8 cellular contexts compared by ENCODE assay signal in the genomic region with DNA sequence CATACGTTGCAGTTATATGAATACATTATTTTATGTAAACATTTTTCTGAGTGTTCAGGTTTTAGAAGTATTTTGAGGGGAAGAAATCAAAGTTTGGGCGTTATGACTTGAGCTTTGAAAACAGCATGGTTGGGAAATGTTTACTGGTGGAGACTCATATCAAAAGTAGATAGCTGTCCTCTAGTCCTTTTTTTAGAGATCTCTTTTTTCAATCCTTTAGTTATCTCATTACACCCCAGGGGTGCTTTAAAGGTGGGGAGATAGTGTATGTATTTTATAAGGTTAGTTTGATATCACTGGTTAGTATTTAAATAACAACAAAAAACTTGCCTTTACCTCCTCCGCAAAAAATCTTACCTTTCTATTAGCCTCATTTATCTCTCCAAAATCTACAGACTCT. TPM values are rescaled to one million over a fixed set of nuclear protein-coding genes. Genes with fewer than 3 reads are reported as not detected.
A peak's percentile ranks its signal among the peaks of the same experiment; 100 is the strongest.
DNase-seq lines count a peak whose midpoint lies in the region; ATAC-seq, FAIRE-seq and TF ChIP-seq lines count a peak whose summit lies in the region.

No MANE protein-coding gene starts in this region.

- no peaks in the 10 kb centered on the region for H3K27me3 Mint-ChIP-seq in activated naive CD4-positive, alpha-beta T cell treated with anti-CD3 and anti-CD28 coated beads, Interleukin-2, amount 50 U/mL, for 24 hours
- no peaks in the 10 kb centered on the region for H3K27me3 Mint-ChIP-seq in activated T-helper 2 cell treated with anti-CD3 and anti-CD28 coated beads, Interferon-gamma antibody, Interleukin-2, Interleukin-4, amounts not matched to agents 10 μg/mL and 5 μg/mL and 100 μg/mL, durations not matched to agents 14 hours and 24 hours and 36 hours (ENCODE audit: low read depth)

- 33 to 34% methylated on average over 3 of the region's 3 CpGs for WGBS in upper lobe of left lung, 2 donors
- WGBS in lower leg skin, 2 donors, result 32 to 34% methylated on average over 3 of the region's 3 CpGs

- peaks cover 6 to 24% of the 10 kb centered on the region in 2 donors for H3K4me1 ChIP-seq in kidney (ENCODE audit: control insufficient read depth in 1 of 2, insufficient read depth in 1 of 2, low read depth in 1 of 2, low read length in 2 of 2)
- peaks cover 37 to 54% (median 42%) of the 10 kb centered on the region in 4 donors for H3K4me1 ChIP-seq in upper lobe of left lung
- H3K4me1 ChIP-seq in Peyer's patch, result peaks cover 0 to 40% (median 8%) of the 10 kb centered on the region in 4 donors

- H3K9me3 ChIP-seq in kidney (ENCODE audit: control insufficient read depth in 1 of 2, low read length in 2 of 2) (no peaks in the 10 kb centered on the region), upper lobe of left lung (no peaks in the 10 kb centered on the region), Peyer's patch (no peaks in the 10 kb centered on the region)

- H3K27ac ChIP-seq in kidney (ENCODE audit: low read depth in 2 of 2, low read length in 2 of 2), result no peak overlapping the region
- H3K27ac ChIP-seq in upper lobe of left lung, result peak overlapping the region in 2 of 4 donors; percentile 99 to 100
- no peak overlapping the region for H3K27ac ChIP-seq in Peyer's patch

- no peaks in the 10 kb centered on the region for H3K9me3 Mint-ChIP-seq in activated naive CD4-positive, alpha-beta T cell treated with anti-CD3 and anti-CD28 coated beads, Interleukin-2, amount 50 U/mL, for 24 hours
- H3K9me3 Mint-ChIP-seq in activated naive CD4-positive, alpha-beta T cell treated with anti-CD3 and anti-CD28 coated beads, Interleukin-2, amount 50 U/mL, for 72 hours, result no peaks in the 10 kb centered on the region
- no peaks in the 10 kb centered on the region for H3K9me3 Mint-ChIP-seq in activated T-helper 2 cell treated with anti-CD3 and anti-CD28 coated beads, Interferon-gamma antibody, Interleukin-2, Interleukin-4, amounts not matched to agents 10 μg/mL and 5 μg/mL and 100 μg/mL, durations not matched to agents 14 hours and 24 hours and 36 hours

- no peak for ATAC-seq in activated naive CD4-positive, alpha-beta T cell treated with anti-CD3 and anti-CD28 coated beads, Interleukin-2, amount 50 U/mL, for 72 hours
- no peak for ATAC-seq in upper lobe of left lung (ENCODE audit: low FRiP score in 2 of 2)

- H3K4me1 Mint-ChIP-seq in activated naive CD4-positive, alpha-beta T cell treated with anti-CD3 and anti-CD28 coated beads, Interleukin-2, amount 50 U/mL, for 24 hours, result peaks cover 61% of the 10 kb centered on the region
- peaks cover 41% of the 10 kb centered on the region for H3K4me1 Mint-ChIP-seq in activated T-helper 2 cell treated with anti-CD3 and anti-CD28 coated beads, Interferon-gamma antibody, Interleukin-2, Interleukin-4, amounts not matched to agents 10 μg/mL and 5 μg/mL and 100 μg/mL, durations not matched to agents 14 hours and 24 hours and 36 hours (ENCODE audit: low read depth)

- H3K36me3 ChIP-seq in kidney (ENCODE audit: control insufficient read depth in 1 of 2, insufficient read depth in 2 of 2, low read length in 2 of 2), result no peaks in the 10 kb centered on the region
- H3K36me3 ChIP-seq in upper lobe of left lung, result no peaks in the 10 kb centered on the region
- no peaks in the 10 kb centered on the region for H3K36me3 ChIP-seq in Peyer's patch

- H3K9ac ChIP-seq in kidney (ENCODE audit: low read length in 2 of 2), result no peak overlapping the region

- no peak for FAIRE-seq in kidney (lab: Jason Lieb, UNC)

- H3K27ac Mint-ChIP-seq in activated naive CD4-positive, alpha-beta T cell treated with anti-CD3 and anti-CD28 coated beads, Interleukin-2, amount 50 U/mL, for 24 hours, result peak overlapping the region; percentile 75
- peak overlapping the region in 1 of 2 donors; percentile 15 for H3K27ac Mint-ChIP-seq in activated naive CD4-positive, alpha-beta T cell treated with anti-CD3 and anti-CD28 coated beads, Interleukin-2, amount 50 U/mL, for 72 hours
- H3K27ac Mint-ChIP-seq in activated T-helper 2 cell treated with anti-CD3 and anti-CD28 coated beads, Interferon-gamma antibody, Interleukin-2, Interleukin-4, amounts not matched to agents 10 μg/mL and 5 μg/mL and 100 μg/mL, durations not matched to agents 14 hours and 24 hours and 36 hours, result peak overlapping the region; percentile 21

- DNase-seq in activated naive CD4-positive, alpha-beta T cell treated with anti-CD3 and anti-CD28 coated beads, Interleukin-2, amount 50 U/mL, for 72 hours (ENCODE audit: low spot score in 2 of 2), result no peak
- no peak for DNase-seq in activated T-helper 2 cell treated with anti-CD3 and anti-CD28 coated beads, Interferon-gamma antibody, Interleukin-2, Interleukin-4, amounts not matched to agents 10 μg/mL and 5 μg/mL and 100 μg/mL, durations not matched to agents 14 hours and 24 hours and 36 hours (ENCODE audit: low spot score)
- no peak for DNase-seq in kidney
- DNase-seq in upper lobe of left lung, result no peak
- no peak for DNase-seq in HCEC 1CT
- no peak for DNase-seq in Peyer's patch
- DNase-seq in lower leg skin (ENCODE audit: low spot score in 2 of 2), result no peak

- TF ChIP-seq POLR2A in upper lobe of left lung (IDR thresholded peaks at IDR 0.05) (no peak), Peyer's patch (IDR thresholded peaks at IDR 0.05) (no peak), lower leg skin (IDR thresholded peaks at IDR 0.05) (no peak)

- peak overlapping the region; percentile 96 for H3K4me3 Mint-ChIP-seq in activated naive CD4-positive, alpha-beta T cell treated with anti-CD3 and anti-CD28 coated beads, Interleukin-2, amount 50 U/mL, for 24 hours
- peak overlapping the region; percentile 93 for H3K4me3 Mint-ChIP-seq in activated T-helper 2 cell treated with anti-CD3 and anti-CD28 coated beads, Interferon-gamma antibody, Interleukin-2, Interleukin-4, amounts not matched to agents 10 μg/mL and 5 μg/mL and 100 μg/mL, durations not matched to agents 14 hours and 24 hours and 36 hours (ENCODE audit: low read depth)

- no peaks in the 10 kb centered on the region for H3K27me3 ChIP-seq in upper lobe of left lung
- H3K27me3 ChIP-seq in Peyer's patch, result no peaks in the 10 kb centered on the region

- peaks cover 3% of the 10 kb centered on the region for H3K36me3 Mint-ChIP-seq in activated naive CD4-positive, alpha-beta T cell treated with anti-CD3 and anti-CD28 coated beads, Interleukin-2, amount 50 U/mL, for 24 hours
- H3K36me3 Mint-ChIP-seq in activated naive CD4-positive, alpha-beta T cell treated with anti-CD3 and anti-CD28 coated beads, Interleukin-2, amount 50 U/mL, for 72 hours, result peaks cover 19 to 28% of the 10 kb centered on the region in 2 donors
- peaks cover 29% of the 10 kb centered on the region for H3K36me3 Mint-ChIP-seq in activated T-helper 2 cell treated with anti-CD3 and anti-CD28 coated beads, Interferon-gamma antibody, Interleukin-2, Interleukin-4, amounts not matched to agents 10 μg/mL and 5 μg/mL and 100 μg/mL, durations not matched to agents 14 hours and 24 hours and 36 hours (ENCODE audit: low read depth)

- intact Hi-C loops in activated T-helper 2 cell treated with anti-CD3 and anti-CD28 coated beads, Interferon-gamma antibody, Interleukin-2, Interleukin-4, amounts not matched to agents 10 μg/mL and 5 μg/mL and 100 μg/mL, durations not matched to agents 14 hours and 24 hours and 36 hours (cut with micrococcal nuclease), result loop anchor here (5.0 to 10.0 kb wide), 4 partner anchors 83 to 1060 kb away; a partner anchor contains a TSS
- intact Hi-C loops in kidney (cut with DNase I), result no loop called here
- intact Hi-C loops in lower leg skin (cut with DNase I; ENCODE audit: low total_unique reads), result no loop called here

- H3K4me3 ChIP-seq in kidney (ENCODE audit: low read length in 2 of 2) (peak overlapping the region; percentile 82 to 85), upper lobe of left lung (peak overlapping the region in 3 of 4 donors; percentile 64 to 83 (median 71)), Peyer's patch (peak overlapping the region in 1 of 4 donors; percentile 63), lower leg skin (ENCODE audit: low read depth, poor library complexity, severe bottlenecking) (no peak overlapping the region)

- TF ChIP-seq EP300 in upper lobe of left lung (IDR thresholded peaks at IDR 0.05), result no peak

- no peak for TF ChIP-seq CTCF in kidney (IDR thresholded peaks at IDR 0.05; ENCODE audit: borderline replicate concordance, extremely low read depth, insufficient read depth)
- TF ChIP-seq CTCF in upper lobe of left lung (IDR thresholded peaks at IDR 0.05), result no peak
- no peak for TF ChIP-seq CTCF in Peyer's patch (IDR thresholded peaks at IDR 0.05)
- no peak for TF ChIP-seq CTCF in lower leg skin (IDR thresholded peaks at IDR 0.05)

RNA-seq across cellular contexts. Expression of a gene that starts 2.3 kb away (rescaled TPM):
- total RNA-seq in activated naive CD4-positive, alpha-beta T cell treated with anti-CD3 and anti-CD28 coated beads, Interleukin-2, amount 50 U/mL, for 72 hours, result 100 to 1,000 TPM in 1 of 2 donors, 10 to 100 TPM in 1; 85.1 to 106 TPM
- 103 and 112 TPM in 2 replicates for total RNA-seq in activated T-helper 2 cell treated with anti-CD3 and anti-CD28 coated beads, Interferon-gamma antibody, Interleukin-2, Interleukin-4, amounts not matched to agents 10 μg/mL and 5 μg/mL and 100 μg/mL, durations not matched to agents 14 hours and 24 hours and 36 hours
- total RNA-seq in kidney, result 88.6 TPM
- polyA plus RNA-seq in kidney (ENCODE audit: insufficient read depth, low read depth, low replicate concordance), result 23.6 TPM
- total RNA-seq in upper lobe of left lung, result 100 to 1,000 TPM in 2 of 6 donors, 10 to 100 TPM in 4; 51.8 to 258 (median 77.7) TPM
- total RNA-seq in Peyer's patch, result 100 to 1,000 TPM; 107 to 221 (median 154) TPM
- 10 to 100 TPM; 35.2 to 68.9 (median 44.9) TPM for total RNA-seq in lower leg skin
